ENCODE assay signal across 19 cellular contexts in the genomic region with DNA sequence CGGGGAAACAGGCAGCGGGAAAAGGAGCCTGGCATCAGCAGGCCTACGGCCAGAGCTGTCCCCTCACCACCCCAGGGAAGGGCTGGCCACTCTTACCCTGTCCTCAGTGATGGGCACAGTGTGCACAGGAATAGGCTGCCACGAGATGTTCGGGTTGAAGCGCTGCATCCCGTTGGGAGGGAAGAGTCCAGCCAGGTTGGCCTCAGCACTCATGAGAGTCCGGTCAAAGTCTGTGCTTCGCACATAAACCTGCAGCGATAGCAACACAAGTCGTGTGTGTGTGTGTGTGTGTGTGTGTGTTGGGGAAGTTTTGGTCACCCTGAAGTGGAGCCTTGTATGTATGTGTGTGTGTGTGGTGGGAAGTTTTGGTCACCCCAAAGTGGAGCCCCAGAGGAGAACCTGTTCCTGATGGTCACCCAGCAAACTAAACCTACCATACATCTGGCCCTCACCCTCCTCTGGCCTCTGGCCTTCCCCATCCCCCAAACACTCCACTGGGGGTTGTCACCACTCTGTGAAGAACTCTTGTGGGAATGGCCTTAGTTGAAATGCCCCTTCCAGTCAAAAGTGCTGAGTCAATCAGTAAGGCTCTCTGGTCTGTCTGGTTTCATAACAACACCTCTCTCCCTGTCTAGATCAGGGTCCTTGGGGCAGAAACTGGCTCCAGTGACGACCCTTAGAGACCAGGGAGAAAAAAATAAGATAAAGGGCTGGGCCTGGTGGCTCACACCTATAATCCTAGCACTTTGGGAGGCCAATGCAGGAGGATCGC.
"Had no signal": no experiment of that assay in that cellular context is flagged by ENCODE, and none has a peak within 500 bp of the region (broad histone marks: within the 10 kb centered on the region; RNA-seq: fewer than 3 reads in every experiment).

No MANE protein-coding gene starts in this region.

- H3K27me3 ChIP-seq: body of pancreas, colonic mucosa, esophagus squamous epithelium, right atrium auricular region, stomach had no signal

- H3K27me3 Mint-ChIP-seq: activated CD4-positive, alpha-beta memory T cell treated with anti-CD3 and anti-CD28 coated beads, Interleukin-2, amount 10 ng/mL, durations not matched to agents 7 days and 5 days; natural killer cell treated with Interleukin-12 subunit alpha and Interleukin-12 subunit beta and Interleukin-15 and Interleukin-18, amount 100 ng/mL, for 72 hours; progenitor cell of endocrine pancreas had no signal

- H3K27ac Mint-ChIP-seq: activated CD4-positive, alpha-beta memory T cell treated with anti-CD3 and anti-CD28 coated beads, Interleukin-2, amount 10 ng/mL, durations not matched to agents 7 days and 5 days; activated naive CD4-positive, alpha-beta T cell treated with anti-CD3 and anti-CD28 coated beads for 36 hours; activated T-helper 2 cell treated with anti-CD3 and anti-CD28 coated beads, Interferon-gamma antibody, Interleukin-2, Interleukin-4, amounts not matched to agents 10 μg/mL and 5 μg/mL and 100 μg/mL, durations not matched to agents 14 hours and 24 hours and 36 hours; progenitor cell of endocrine pancreas; WTC11 had no signal

- H3K27ac ChIP-seq: body of pancreas, colonic mucosa, left ventricle myocardium inferior, right atrium auricular region, stomach had no signal

- H3K9me3 Mint-ChIP-seq: activated CD4-positive, alpha-beta memory T cell treated with anti-CD3 and anti-CD28 coated beads, Interleukin-2, amount 10 ng/mL, durations not matched to agents 7 days and 5 days; activated naive CD4-positive, alpha-beta T cell treated with anti-CD3 and anti-CD28 coated beads for 36 hours; activated T-helper 2 cell treated with anti-CD3 and anti-CD28 coated beads, Interferon-gamma antibody, Interleukin-2, Interleukin-4, amounts not matched to agents 10 μg/mL and 5 μg/mL and 100 μg/mL, durations not matched to agents 14 hours and 24 hours and 36 hours; natural killer cell treated with Interleukin-12 subunit alpha and Interleukin-12 subunit beta and Interleukin-15 and Interleukin-18, amount 100 ng/mL, for 72 hours; WTC11 had no signal

- H3K4me1 ChIP-seq: colonic mucosa had no signal

- ATAC-seq: body of pancreas; natural killer cell treated with Interleukin-12 subunit alpha and Interleukin-12 subunit beta and Interleukin-15 and Interleukin-18, amount 100 ng/mL, for 72 hours; WTC11 had no signal

- DNase-seq: activated CD4-positive, alpha-beta memory T cell treated with anti-CD3 and anti-CD28 coated beads, Interleukin-2, amount 10 ng/mL, durations not matched to agents 7 days and 5 days; activated CD4-positive, alpha-beta T cell treated with anti-CD3 and anti-CD28 coated beads for 4 hours; activated naive CD4-positive, alpha-beta T cell treated with anti-CD3 and anti-CD28 coated beads for 36 hours; colonic mucosa; effector CD4-positive, alpha-beta T cell; esophagus squamous epithelium; hippocampal formation; kidney; left ventricle myocardium inferior; mesendoderm; occipital lobe; stomach had no signal

- H3K9me3 ChIP-seq: body of pancreas, colonic mucosa, esophagus squamous epithelium, left ventricle myocardium inferior, right atrium auricular region, stomach had no signal

- H3K4me3 ChIP-seq: body of pancreas, colonic mucosa, esophagus squamous epithelium, left ventricle myocardium inferior, right atrium auricular region, smooth muscle cell, stomach had no signal

- H3K4me3 Mint-ChIP-seq: activated naive CD4-positive, alpha-beta T cell treated with anti-CD3 and anti-CD28 coated beads for 36 hours; natural killer cell treated with Interleukin-12 subunit alpha and Interleukin-12 subunit beta and Interleukin-15 and Interleukin-18, amount 100 ng/mL, for 72 hours; WTC11 had no signal
